ENCODE assay signal across 20 cellular contexts in genomic region chr4:3238721-3239120, GRCh38.
"Had no signal": no experiment of that assay in that cellular context is flagged by ENCODE, and none has a peak within 500 bp of the region (broad histone marks: within the 10 kb centered on the region; RNA-seq: fewer than 3 reads in every experiment).

No MANE protein-coding gene starts in this region.

- H3K9me3 ChIP-seq: colonic mucosa, ovary, testis, tibial nerve, upper lobe of right lung had no signal

- H3K27me3 Mint-ChIP-seq: naive thymus-derived CD4-positive, alpha-beta T cell; progenitor cell of endocrine pancreas; stimulated activated naive CD8-positive, alpha-beta T cell treated with anti-CD3 and anti-CD28 coated beads, Interleukin-15, Interleukin-2, amounts not matched to agents 100 ng/mL and 50 ng/mL, for 24 hours had no signal

- H3K27me3 ChIP-seq: colonic mucosa, foreskin keratinocyte, ovary, testis, tibial nerve, upper lobe of right lung had no signal

- H3K36me3 ChIP-seq: colonic mucosa, ovary had no signal

- H3K9me3 Mint-ChIP-seq: immature natural killer cell; stimulated activated effector memory CD8-positive, alpha-beta T cell treated with anti-CD3 and anti-CD28 coated beads, Interleukin-12 subunit alpha, Interleukin-12 subunit beta, amount 100 ng/mL, for 72 hours; stimulated activated naive CD8-positive, alpha-beta T cell treated with anti-CD3 and anti-CD28 coated beads, Interleukin-15, Interleukin-2, amounts not matched to agents 100 ng/mL and 50 ng/mL, for 24 hours had no signal

- ATAC-seq: foreskin keratinocyte; left colon; naive thymus-derived CD4-positive, alpha-beta T cell; right cardiac atrium; stimulated activated effector memory CD8-positive, alpha-beta T cell treated with anti-CD3 and anti-CD28 coated beads, Interleukin-12 subunit alpha, Interleukin-12 subunit beta, amount 100 ng/mL, for 72 hours; upper lobe of right lung had no signal

- H3K4me1 ChIP-seq: colonic mucosa, foreskin keratinocyte, testis, upper lobe of right lung had no signal

- H3K4me3 ChIP-seq: colonic mucosa, ovary, smooth muscle cell, testis, tibial nerve, upper lobe of right lung had no signal

- DNase-seq: colonic mucosa; dermis blood vessel endothelial cell; erythroblast; foreskin keratinocyte; immature natural killer cell; left colon; mammary epithelial cell; naive thymus-derived CD4-positive, alpha-beta T cell; nucleus accumbens; ovary; stimulated activated CD4-positive, alpha-beta T cell treated with anti-CD3 and anti-CD28 coated beads, Interleukin-2, amount 100 ng/mL, for 48 hours; stimulated activated CD8-positive, alpha-beta memory T cell treated with anti-CD3 and anti-CD28 coated beads, Interleukin-4, amount 100 ng/mL, for 48 hours; testis; upper lobe of right lung had no signal

- H3K4me1 Mint-ChIP-seq: immature natural killer cell had no signal

- H3K27ac Mint-ChIP-seq: immature natural killer cell; progenitor cell of endocrine pancreas; stimulated activated effector memory CD8-positive, alpha-beta T cell treated with anti-CD3 and anti-CD28 coated beads, Interleukin-12 subunit alpha, Interleukin-12 subunit beta, amount 100 ng/mL, for 72 hours; stimulated activated naive CD8-positive, alpha-beta T cell treated with anti-CD3 and anti-CD28 coated beads, Interleukin-15, Interleukin-2, amounts not matched to agents 100 ng/mL and 50 ng/mL, for 24 hours had no signal

- H3K4me3 Mint-ChIP-seq: immature natural killer cell; naive thymus-derived CD4-positive, alpha-beta T cell; stimulated activated effector memory CD8-positive, alpha-beta T cell treated with anti-CD3 and anti-CD28 coated beads, Interleukin-12 subunit alpha, Interleukin-12 subunit beta, amount 100 ng/mL, for 72 hours; stimulated activated naive CD8-positive, alpha-beta T cell treated with anti-CD3 and anti-CD28 coated beads, Interleukin-15, Interleukin-2, amounts not matched to agents 100 ng/mL and 50 ng/mL, for 24 hours had no signal

- H3K27ac ChIP-seq: colonic mucosa, foreskin keratinocyte, ovary, testis, tibial nerve, upper lobe of right lung had no signal
